Comparison of ENCODE assay signal across 8 cellular contexts in the genomic region with DNA sequence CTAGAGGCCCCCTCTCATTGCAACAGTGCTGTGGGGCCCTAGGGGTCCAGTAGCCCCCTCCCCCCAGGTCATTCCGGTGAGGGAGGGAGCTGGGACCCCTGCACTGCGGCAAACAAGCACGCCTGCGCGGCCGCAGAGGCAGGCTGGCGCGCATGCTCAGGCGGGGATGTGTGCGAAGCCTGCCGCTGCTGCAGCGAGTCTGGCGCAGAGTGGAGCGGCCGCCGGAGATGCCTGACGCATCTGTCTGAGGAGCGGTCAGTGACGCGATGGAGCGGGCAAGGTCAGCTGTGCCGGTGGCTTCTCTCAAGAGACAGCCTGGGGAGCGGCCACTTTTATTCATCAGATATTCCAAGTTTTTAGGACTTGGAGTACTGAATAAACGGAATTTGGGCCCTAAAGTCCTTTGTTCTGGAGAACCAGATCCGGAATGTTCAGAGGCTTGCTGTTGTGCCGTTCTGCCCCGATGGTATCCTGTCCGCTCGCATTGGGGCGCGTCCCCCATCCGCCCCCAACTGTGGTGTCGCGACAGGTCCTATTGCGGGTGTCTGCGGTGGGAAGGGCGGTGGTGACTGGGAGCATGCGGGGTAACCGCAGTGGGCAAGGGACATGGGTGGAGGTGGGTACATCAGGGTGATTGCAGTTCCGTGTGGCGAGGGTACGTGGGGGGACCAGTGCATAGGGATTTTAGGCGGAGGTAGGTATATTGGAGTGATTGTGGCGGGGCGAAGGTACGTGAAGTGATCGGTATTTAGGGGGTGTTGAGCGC. TPM values are rescaled to one million over a fixed set of nuclear protein-coding genes. Genes with fewer than 3 reads are reported as not detected.
DNase-seq lines count a peak whose midpoint lies in the region; ATAC-seq lines count a peak whose summit lies in the region.

A gene (plus strand): TSS at position 205 of the 766 bp plus-strand sequence. CDS start 19,467 bp downstream, outside the sequence.
A gene with protein sequence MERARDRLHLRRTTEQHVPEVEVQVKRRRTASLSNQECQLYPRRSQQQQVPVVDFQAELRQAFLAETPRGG (plus strand): TSS at position 205 of the 766 bp plus-strand sequence. CDS start 62 bp downstream, at position 267.

- ATAC-seq in GM21528 (IDR thresholded peaks at IDR 0.05; ENCODE audit: low FRiP score, unreplicated experiment), result peak; percentile 58

- peak; percentile 86 for DNase-seq in DMS 273 (lab: John Stamatoyannopoulos, UW; ENCODE audit: unreplicated experiment)
- DNase-seq in NCI-H1048 (lab: John Stamatoyannopoulos, UW), result peak; percentile 1
- DNase-seq in activated CD4-positive, alpha-beta T cell treated with anti-CD3 and anti-CD28 coated beads for 1 hour, result peak; percentile 41
- DNase-seq in cerebellum (ENCODE audit: low spot score), result peak; percentile 72
- DNase-seq in kidney glomerular epithelial cell (lab: John Stamatoyannopoulos, UW), result peak; percentile 44
- DNase-seq in stimulated activated CD4-positive, alpha-beta T cell treated with anti-CD3 and anti-CD28 coated beads, Interleukin-15, amount 100 ng/mL, for 1 hour (ENCODE audit: low read depth in 1 of 2, low spot score in 1 of 2), result peak; percentile 29 to 46
- DNase-seq in RKO (ENCODE audit: low spot score), result no peak

RNA-seq across cellular contexts. Expression of the first gene that starts in this region (rescaled TPM):
- total RNA-seq in cerebellum, result 236 TPM

RNA-seq across cellular contexts. Expression of the second gene that starts in this region (rescaled TPM):
- total RNA-seq in cerebellum, result 100 TPM
